13 cellular contexts compared by ENCODE assay signal in genomic region chr10:88835910-88836221, GRCh38. TPM values are rescaled to one million over a fixed set of nuclear protein-coding genes. Genes with fewer than 3 reads are reported as not detected.
DNase-seq lines count a peak whose midpoint lies in the region; ATAC-seq and TF ChIP-seq lines count a peak whose summit lies in the region.
"Had no signal": no experiment of that assay in that cellular context is flagged by ENCODE, and none has a peak within 500 bp of the region (broad histone marks: within the 10 kb centered on the region; RNA-seq: fewer than 3 reads in every experiment).

No MANE protein-coding gene starts in this region.

- H3K4me1 Mint-ChIP-seq in chondrocyte (ENCODE audit: low read depth) = no peaks in the 10 kb centered on the region

- no peak overlapping the region for H3K4me3 Mint-ChIP-seq in chondrocyte (ENCODE audit: unreplicated experiment)
- H3K4me3 Mint-ChIP-seq: activated naive CD4-positive, alpha-beta T cell treated with anti-CD3 and anti-CD28 coated beads, Interleukin-2, amount 50 U/mL, for 24 hours had no signal

- ATAC-seq in GM18520 (IDR thresholded peaks at IDR 0.05; ENCODE audit: unreplicated experiment) (peak; percentile 11), GM19452 (IDR thresholded peaks at IDR 0.05; ENCODE audit: unreplicated experiment) (peak; percentile 36), HG03066 (IDR thresholded peaks at IDR 0.05; ENCODE audit: low read depth, unreplicated experiment) (peak; percentile 12), GM21717 (IDR thresholded peaks at IDR 0.05; ENCODE audit: unreplicated experiment) (no peak), HG03342 (IDR thresholded peaks at IDR 0.05; ENCODE audit: unreplicated experiment) (no peak), GM18870 (IDR thresholded peaks at IDR 0.05; ENCODE audit: unreplicated experiment) (no peak)

- peak; percentile 51 for TF ChIP-seq CTCF in chondrocyte (IDR thresholded peaks at IDR 0.05)

- H3K9me3 Mint-ChIP-seq in chondrocyte (ENCODE audit: low read depth) = no peaks in the 10 kb centered on the region
- H3K9me3 Mint-ChIP-seq: activated naive CD4-positive, alpha-beta T cell treated with anti-CD3 and anti-CD28 coated beads, Interleukin-2, amount 50 U/mL, for 24 hours had no signal

- no peak overlapping the region for H3K27ac Mint-ChIP-seq in chondrocyte (ENCODE audit: unreplicated experiment)
- H3K27ac Mint-ChIP-seq: activated naive CD4-positive, alpha-beta T cell treated with anti-CD3 and anti-CD28 coated beads, Interleukin-2, amount 50 U/mL, for 24 hours had no signal

- DNase-seq in chondrocyte (ENCODE audit: low spot score) (no peak), NOMO-1 treated with dmso at 0.1 percent for 144 hours (lab: John Stamatoyannopoulos, UW; ENCODE audit: unreplicated experiment) (no peak)
- DNase-seq: DMS79 had no signal

- H3K36me3 Mint-ChIP-seq in chondrocyte (ENCODE audit: low read depth) = no peaks in the 10 kb centered on the region
- H3K36me3 Mint-ChIP-seq: activated naive CD4-positive, alpha-beta T cell treated with anti-CD3 and anti-CD28 coated beads, Interleukin-2, amount 50 U/mL, for 24 hours had no signal

- peaks cover 15% of the 10 kb centered on the region for H3K27me3 Mint-ChIP-seq in chondrocyte (ENCODE audit: low read depth)
- H3K27me3 Mint-ChIP-seq: activated naive CD4-positive, alpha-beta T cell treated with anti-CD3 and anti-CD28 coated beads, Interleukin-2, amount 50 U/mL, for 24 hours had no signal

RNA-seq across cellular contexts. Expression of gene ANKRD22, which starts 15.8 kb away (rescaled TPM):
- total RNA-seq in chondrocyte = not detected in 3 replicates
- total RNA-seq: pulmonary artery endothelial cell had no signal

RNA-seq across cellular contexts. Expression of gene LIPM, which starts 33.3 kb away (rescaled TPM):
- not detected in 3 replicates for total RNA-seq in chondrocyte
- total RNA-seq: LHCN-M2; pulmonary artery endothelial cell; T-helper 1 cell treated with Interleukin-12 subunit alpha and Interleukin-12 subunit beta and Interleukin-4 antibody, amounts not matched to agents 30 ng/mL and 1 ng/mL, for 36 hours had no signal

RNA-seq across cellular contexts. Expression of gene STAMBPL1, which starts 44.2 kb away (rescaled TPM):
- total RNA-seq in chondrocyte = 1.6 to 2.7 TPM (median 2.1 TPM) in 3 replicates

Comparison
In these comparisons a context has a peak if more than half of its experiments do, and no peak if none do; other contexts are left out.
1. ATAC-seq: peak in GM18520 (single experiment), GM19452 (single experiment) and HG03066 (single experiment); none in GM21717 (single experiment), HG03342 (single experiment) and GM18870 (single experiment).